ENCODE assay signal across 13 cellular contexts in the genomic region with DNA sequence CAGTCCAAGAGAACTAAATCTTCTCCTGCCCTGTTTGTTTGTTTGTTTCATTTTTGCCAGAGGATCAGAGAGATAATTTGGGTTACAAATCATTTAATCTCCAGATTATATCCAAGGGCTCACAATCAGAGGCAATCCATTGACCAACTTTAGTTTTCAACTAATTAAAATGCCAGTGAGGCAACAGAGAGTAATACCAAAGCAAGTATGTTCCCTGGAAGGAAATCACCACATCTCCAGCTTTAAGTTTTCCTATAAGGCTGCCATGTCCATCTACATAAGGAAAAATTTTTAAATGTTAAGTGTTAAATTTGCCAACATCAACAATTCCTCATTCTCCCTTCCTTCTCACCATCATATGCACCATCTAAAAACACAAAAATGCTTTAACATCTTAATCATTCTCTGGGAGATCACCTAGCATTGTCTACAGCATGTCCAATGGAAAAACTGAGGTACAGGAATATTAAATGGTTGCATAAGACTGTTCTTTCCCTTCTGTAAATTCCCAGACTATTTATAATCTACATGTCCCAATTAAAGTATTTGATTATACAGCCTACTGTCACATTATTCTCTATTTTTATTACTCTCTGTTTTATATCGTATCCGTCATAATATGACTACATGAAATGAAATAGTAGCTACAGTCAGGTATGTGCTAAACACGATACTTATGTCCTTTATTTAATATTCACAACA. TPM values are rescaled to one million over a fixed set of nuclear protein-coding genes. Genes with fewer than 3 reads are reported as not detected.
DNase-seq lines count a peak whose midpoint lies in the region; ATAC-seq and TF ChIP-seq lines count a peak whose summit lies in the region.
"Had no signal": no experiment of that assay in that cellular context is flagged by ENCODE, and none has a peak within 500 bp of the region (broad histone marks: within the 10 kb centered on the region; RNA-seq: fewer than 3 reads in every experiment).

No MANE protein-coding gene starts in this region.

- no peaks in the 10 kb centered on the region for H3K9me3 ChIP-seq in PC-9 (ENCODE audit: insufficient read depth, low read depth)
- no peaks in the 10 kb centered on the region for H3K9me3 ChIP-seq in mucosa of rectum (ENCODE audit: control insufficient read depth in 2 of 2, low read length in 2 of 2)
- H3K9me3 ChIP-seq in thoracic aorta: no peaks in the 10 kb centered on the region

- H3K36me3 ChIP-seq in PC-9 (ENCODE audit: low read depth) (peaks cover 4% of the 10 kb centered on the region; the same call in 1 of the 2 replicates), mucosa of rectum (ENCODE audit: control insufficient read depth in 2 of 2, insufficient read depth in 2 of 2, low read length in 2 of 2) (no peaks in the 10 kb centered on the region), thoracic aorta (no peaks in the 10 kb centered on the region)

- BruUV-seq in PC-9 (replicated peaks; lab: Mats Ljungman, UMichigan): no TSS peak

- CTCF ChIA-PET in PC-9 (lab: Charles Lee): interaction anchor here (1.1 kb wide), 1 partner anchor 24 kb away, joined by 5 read pairs; no protein-coding TSS in a partner anchor

- DNase-seq in PC-9: no peak
- DNase-seq in coronary artery (ENCODE audit: low spot score): no peak
- DNase-seq in thoracic aorta (ENCODE audit: low spot score): no peak
- DNase-seq in activated CD4-positive, CD25-positive, alpha-beta regulatory T cell (lab: John Stamatoyannopoulos, UW): no peak
- no peak for DNase-seq in LoVo (ENCODE audit: low spot score)
- no peak for DNase-seq in stimulated activated naive CD8-positive, alpha-beta T cell treated with anti-CD3 and anti-CD28 coated beads, Interleukin-15, Interleukin-2, amounts not matched to agents 100 U/mL and 50 U/mL, for 24 hours
- DNase-seq: activated CD8-positive, alpha-beta T cell treated with anti-CD3 and anti-CD28 coated beads for 36 hours; activated effector memory CD4-positive, alpha-beta T cell treated with Interleukin-2 at 50 U/mL for 16 hours; H7; NCI-H1417 treated with DMSO at 0.1 percent for 48 hours; T-helper 17 cell had no signal

- H3K4me3 ChIP-seq in PC-9 (no peak overlapping the region), coronary artery (peak overlapping the region; percentile 28), mucosa of rectum (ENCODE audit: low read length in 2 of 2) (no peak overlapping the region), thoracic aorta (peak overlapping the region; percentile 16)

- no peak for ATAC-seq in thoracic aorta (ENCODE audit: insufficient number of reproducible peaks, low FRiP score, low read depth)
- no peak for ATAC-seq in HG03469 (IDR thresholded peaks at IDR 0.05; ENCODE audit: unreplicated experiment)
- ATAC-seq in stimulated activated naive CD8-positive, alpha-beta T cell treated with anti-CD3 and anti-CD28 coated beads, Interleukin-15, Interleukin-2, amounts not matched to agents 100 U/mL and 50 U/mL, for 24 hours: no peak
- ATAC-seq: activated CD8-positive, alpha-beta T cell treated with anti-CD3 and anti-CD28 coated beads for 36 hours; T-helper 17 cell had no signal

- 0 out of 2 replicates have a peak, but pooled peaks cover 3% of the 10 kb centered on the region for H3K79me2 ChIP-seq in PC-9 (ENCODE audit: low read depth)

- peaks cover 36% of the 10 kb centered on the region for H3F3A ChIP-seq in PC-9 (ENCODE audit: insufficient read depth, low read depth)

- no peaks in the 10 kb centered on the region; the same call in 1 of the 2 replicates for H4K20me1 ChIP-seq in PC-9 (ENCODE audit: insufficient read depth)

- intact Hi-C loops in PC-9 (cut with micrococcal nuclease; ENCODE audit: unreplicated experiment): no loop called here

- H3K4me2 ChIP-seq in PC-9: peak overlapping the region; percentile 50

- H3K27ac ChIP-seq in PC-9 (peak overlapping the region; percentile 80), coronary artery (peak overlapping the region; percentile 89 to 92), mucosa of rectum (ENCODE audit: low read depth in 2 of 2, low read length in 2 of 2) (peak overlapping the region; percentile 70 to 83), thoracic aorta (peak overlapping the region; percentile 72 to 75)

- no peak overlapping the region for H2AFZ ChIP-seq in PC-9

- no peak overlapping the region for H3K9ac ChIP-seq in mucosa of rectum (ENCODE audit: low read depth in 1 of 2, low read length in 2 of 2)

- H3K4me1 ChIP-seq in PC-9 (replicated peaks; ENCODE audit: insufficient read depth) (peaks cover 35% of the 10 kb centered on the region), mucosa of rectum (ENCODE audit: control insufficient read depth in 2 of 2, insufficient read depth in 2 of 2, low read length in 2 of 2) (peaks cover 15 to 35% of the 10 kb centered on the region in 2 donors), thoracic aorta (ENCODE audit: control insufficient read depth in 1 of 2, low read depth in 2 of 2) (peaks cover 20 to 54% of the 10 kb centered on the region in 2 donors)

- H3K27me3 ChIP-seq in PC-9 (ENCODE audit: insufficient read depth, low read depth): no peaks in the 10 kb centered on the region
- H3K27me3 ChIP-seq in mucosa of rectum (ENCODE audit: control insufficient read depth in 2 of 2, insufficient read depth in 2 of 2, low read length in 2 of 2): no peaks in the 10 kb centered on the region
- no peaks in the 10 kb centered on the region for H3K27me3 ChIP-seq in thoracic aorta (replicated peaks; ENCODE audit: insufficient read depth)

- POLR2A ChIA-PET in PC-9 (lab: Charles Lee; ENCODE audit: unreplicated experiment): interaction anchor here (0.8 to 1.2 kb wide), 3 partner anchors 14 to 50 kb away, joined by 4 to 7 read pairs (median 6); a partner anchor contains a TSS

- H3K9me2 ChIP-seq in PC-9 (ENCODE audit: insufficient read depth): no peaks in the 10 kb centered on the region

- TF ChIP-seq CTCF in PC-9 (conservative IDR thresholded peaks at IDR 0.05) (no peak), coronary artery (IDR thresholded peaks at IDR 0.05) (no peak), thoracic aorta (IDR thresholded peaks at IDR 0.05) (no peak)

RNA-seq across cellular contexts. Expression of a gene that starts 14.1 kb away (rescaled TPM):
- total RNA-seq in PC-9 (2021) (38.3 and 52.4 TPM in 2 replicates), thoracic aorta (10 to 100 TPM; 20.1 to 45.1 TPM)

Comparison
In these comparisons a context has a peak if more than half of its experiments do, and no peak if none do; other contexts are left out.
1. H3K4me3 ChIP-seq: peak in coronary artery (single experiment) and thoracic aorta (single experiment); none in PC-9 (single experiment) and mucosa of rectum (0 of 2).
2. Peak in every context shown above with its lines, with median percentiles within 50 percentile points of each other: H3K27ac ChIP-seq.